10 cellular contexts compared by ENCODE assay signal in the genomic region with DNA sequence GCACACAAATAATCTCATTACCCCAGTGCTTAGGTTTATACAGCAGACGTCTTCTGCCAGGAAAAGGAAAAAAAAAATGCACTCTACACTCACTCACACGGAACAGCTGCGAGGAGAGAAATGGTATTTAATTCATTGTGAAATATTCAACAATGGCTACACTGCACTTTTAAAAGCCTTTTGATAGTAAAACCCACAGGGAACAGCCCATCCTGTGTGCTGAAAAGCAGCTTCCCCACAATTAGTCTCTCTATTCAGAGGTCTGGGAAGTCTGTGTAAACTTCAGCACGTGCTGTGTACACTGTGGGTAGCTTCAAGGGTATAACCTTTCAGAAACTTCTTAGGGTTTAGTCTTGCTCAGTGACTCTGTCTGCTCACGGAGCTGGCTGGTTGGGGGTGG. TPM values are rescaled to one million over a fixed set of nuclear protein-coding genes. Genes with fewer than 3 reads are reported as not detected.
A peak's percentile ranks its signal among the peaks of the same experiment; 100 is the strongest.
DNase-seq lines count a peak whose midpoint lies in the region; ATAC-seq and TF ChIP-seq lines count a peak whose summit lies in the region.
"Had no signal": no experiment of that assay in that cellular context is flagged by ENCODE, and none has a peak within 500 bp of the region (broad histone marks: within the 10 kb centered on the region; RNA-seq: fewer than 3 reads in every experiment).

No MANE protein-coding gene starts in this region.

- H3K36me3 Mint-ChIP-seq in activated naive CD4-positive, alpha-beta T cell treated with anti-CD3 and anti-CD28 coated beads for 36 hours (ENCODE audit: low read depth), result no peaks in the 10 kb centered on the region

- H3K27me3 ChIP-seq in gastroesophageal sphincter (no peaks in the 10 kb centered on the region), thymus (ENCODE audit: control insufficient read depth, insufficient read depth) (no peaks in the 10 kb centered on the region)

- TF ChIP-seq EP300 in gastroesophageal sphincter (IDR thresholded peaks at IDR 0.05), result no peak

- H3K27me3 Mint-ChIP-seq in activated naive CD4-positive, alpha-beta T cell treated with anti-CD3 and anti-CD28 coated beads for 36 hours (ENCODE audit: low read depth), result no peaks in the 10 kb centered on the region

- peaks cover 0 to 40% (median 10%) of the 10 kb centered on the region in 3 donors for H3K4me1 ChIP-seq in gastroesophageal sphincter
- peaks cover 34% of the 10 kb centered on the region for H3K4me1 ChIP-seq in thymus (ENCODE audit: control insufficient read depth, insufficient read depth, low read length)

- intact Hi-C loops in activated naive CD4-positive, alpha-beta T cell treated with anti-CD3 and anti-CD28 coated beads for 36 hours (cut with micrococcal nuclease), result loop anchor here (1.0 kb wide), 1 partner anchor 9 kb away; no protein-coding TSS in a partner anchor

- H3K4me3 ChIP-seq in gastroesophageal sphincter, result no peak overlapping the region
- no peak overlapping the region for H3K4me3 ChIP-seq in thymus (ENCODE audit: low read length)

- no peaks in the 10 kb centered on the region for H3K9me3 ChIP-seq in gastroesophageal sphincter
- H3K9me3 ChIP-seq in thymus (ENCODE audit: control insufficient read depth), result no peaks in the 10 kb centered on the region

- CTCF ChIA-PET in activated naive CD4-positive, alpha-beta T cell treated with anti-CD3 and anti-CD28 coated beads for 36 hours (lab: Charles Lee), result interaction anchor here (1.1 to 3.3 kb wide), 7 partner anchors 12 to 222 kb away, joined by 3 to 17 read pairs (median 4); no protein-coding TSS in a partner anchor

- H3K27ac ChIP-seq in gastroesophageal sphincter, result peak overlapping the region in 2 of 4 donors; percentile 41 to 49
- peak overlapping the region; percentile 60 for H3K27ac ChIP-seq in thymus (ENCODE audit: low read depth)

- DNase-seq in activated naive CD4-positive, alpha-beta T cell treated with anti-CD3 and anti-CD28 coated beads for 36 hours, result peak; percentile 43
- DNase-seq in activated naive CD4-positive, alpha-beta T cell treated with Interleukin-2 at 50 U/mL for 16 hours, result no peak
- DNase-seq in SK-MEL-5 (ENCODE audit: low read depth, low spot score) (peak; percentile 86), left lobe of liver (ENCODE audit: low spot score) (no peak)
- DNase-seq: amniotic stem cell; NK-92 treated with Interleukin-12 subunit alpha and Interleukin-12 subunit beta, amount 100 ng/mL, for 24 hours had no signal

- no peak for TF ChIP-seq CTCF in gastroesophageal sphincter (IDR thresholded peaks at IDR 0.05)

- H3K36me3 ChIP-seq in gastroesophageal sphincter (no peaks in the 10 kb centered on the region), thymus (ENCODE audit: control insufficient read depth, insufficient read depth) (no peaks in the 10 kb centered on the region)

- no peak for TF ChIP-seq POLR2A in gastroesophageal sphincter (IDR thresholded peaks at IDR 0.05)

- ATAC-seq in gastroesophageal sphincter (peak; percentile 18), HG03196 (IDR thresholded peaks at IDR 0.05; ENCODE audit: unreplicated experiment) (no peak), HG03460 (IDR thresholded peaks at IDR 0.05; ENCODE audit: unreplicated experiment) (no peak), left lobe of liver (no peak)

- in situ Hi-C loops in SK-MEL-5 (cut with HindIII; ENCODE audit: low pct_unique_long_range_greater_than_20kb, low sequenced_read_pairs), result no loop called here

- 0 to 2% methylated on average over 3 of the region's 5 CpGs for WGBS in gastroesophageal sphincter (ENCODE audit: low coverage in 1 of 2), 2 donors
- 1% methylated on average over 5 of the region's 5 CpGs for WGBS in thymus

- H3K27ac Mint-ChIP-seq in activated naive CD4-positive, alpha-beta T cell treated with anti-CD3 and anti-CD28 coated beads for 36 hours, result peak overlapping the region; percentile 63

- H3K4me1 Mint-ChIP-seq in activated naive CD4-positive, alpha-beta T cell treated with anti-CD3 and anti-CD28 coated beads for 36 hours (ENCODE audit: low read depth), result peaks cover 63% of the 10 kb centered on the region

- no peaks in the 10 kb centered on the region for H3K9me3 Mint-ChIP-seq in activated naive CD4-positive, alpha-beta T cell treated with anti-CD3 and anti-CD28 coated beads for 36 hours

- H3K4me3 Mint-ChIP-seq in activated naive CD4-positive, alpha-beta T cell treated with anti-CD3 and anti-CD28 coated beads for 36 hours, result peak overlapping the region; percentile 71

RNA-seq across cellular contexts. Expression of a gene that starts 42.7 kb away (rescaled TPM):
- total RNA-seq in activated naive CD4-positive, alpha-beta T cell treated with anti-CD3 and anti-CD28 coated beads for 36 hours, result 100 to 1,000 TPM; 336 to 338 TPM
- 66.6 and 66.7 TPM in 2 replicates for total RNA-seq in SK-MEL-5 (2014; rRNA removed; shearing (Covaris generic))
- 76.0 and 81.3 TPM in 2 replicates for polyA plus RNA-seq in SK-MEL-5 (2015; cell fraction: cytosol; rRNA removed)
- polyA plus RNA-seq in SK-MEL-5 (2015; cell fraction: nucleus; rRNA removed), result 31.0 and 38.5 TPM in 2 replicates
- total RNA-seq in gastroesophageal sphincter (10 to 100 TPM; 32.2 to 65.2 (median 51.0) TPM), left lobe of liver (20.2 TPM)
- 223 TPM for polyA plus RNA-seq in thymus

Comparison
In these comparisons a context has a peak if more than half of its experiments do, and no peak if none do; other contexts are left out.
1. DNase-seq: peak in activated naive CD4-positive, alpha-beta T cell treated with anti-CD3 and anti-CD28 coated beads for 36 hours (single experiment) and SK-MEL-5 (single experiment); none in activated naive CD4-positive, alpha-beta T cell treated with Interleukin-2 at 50 U/mL for 16 hours (single experiment) and left lobe of liver (single experiment).